8 cellular contexts compared by ENCODE assay signal in genomic region chr19:7869910-7870511, GRCh38. TPM values are rescaled to one million over a fixed set of nuclear protein-coding genes. Genes with fewer than 3 reads are reported as not detected.
DNase-seq lines count a peak whose midpoint lies in the region; ATAC-seq and TF ChIP-seq lines count a peak whose summit lies in the region.

No MANE protein-coding gene starts in this region.

- H3K36me3 Mint-ChIP-seq in activated T-cell treated with anti-CD3 and anti-CD28 coated beads, Interleukin-2, amount 50 U/mL, for 24 hours (ENCODE audit: low read depth) = no peaks in the 10 kb centered on the region

- peaks cover 40% of the 10 kb centered on the region for H3K4me1 Mint-ChIP-seq in activated T-cell treated with anti-CD3 and anti-CD28 coated beads, Interleukin-2, amount 50 U/mL, for 24 hours (ENCODE audit: low read depth)

- peak; percentile 78 for DNase-seq in NCI-H226
- no peak for DNase-seq in activated T-cell treated with anti-CD3 and anti-CD28 coated beads, Interleukin-2, amount 50 U/mL, for 24 hours
- peak; percentile 26 for DNase-seq in germinal center (ENCODE audit: low spot score)
- peak; percentile 77 for DNase-seq in sciatic nerve (ENCODE audit: low spot score)
- no peak for DNase-seq in foreskin melanocyte
- no peak for DNase-seq in COR-L47 (lab: John Stamatoyannopoulos, UW)

- peaks cover 50% of the 10 kb centered on the region for H3K27me3 Mint-ChIP-seq in activated T-cell treated with anti-CD3 and anti-CD28 coated beads, Interleukin-2, amount 50 U/mL, for 24 hours

- intact Hi-C loops in sciatic nerve (cut with DNase I) = no loop called here

- H3K27ac Mint-ChIP-seq in activated T-cell treated with anti-CD3 and anti-CD28 coated beads, Interleukin-2, amount 50 U/mL, for 24 hours = no peak overlapping the region

- H3K4me3 Mint-ChIP-seq in activated T-cell treated with anti-CD3 and anti-CD28 coated beads, Interleukin-2, amount 50 U/mL, for 24 hours = peak overlapping the region; percentile 43

- no peak for TF ChIP-seq POLR2A in GM18505 (IDR thresholded peaks at IDR 0.05; ENCODE audit: borderline replicate concordance, extremely low read depth, insufficient read depth, insufficient read length)

- ATAC-seq in GM18505 (IDR thresholded peaks at IDR 0.05; ENCODE audit: unreplicated experiment) (peak; percentile 9), sciatic nerve (peak; percentile 3), HG02885 (IDR thresholded peaks at IDR 0.05; ENCODE audit: poor library complexity, unreplicated experiment) (no peak)

- H3K9me3 Mint-ChIP-seq in activated T-cell treated with anti-CD3 and anti-CD28 coated beads, Interleukin-2, amount 50 U/mL, for 24 hours = no peaks in the 10 kb centered on the region

RNA-seq across cellular contexts. Expression of gene PRR36, which starts 4.2 kb away (rescaled TPM):
- total RNA-seq in sciatic nerve = 0.09 TPM

RNA-seq across cellular contexts. Expression of gene LRRC8E, which starts 18.3 kb away (rescaled TPM):
- total RNA-seq in sciatic nerve = 0.09 TPM

RNA-seq across cellular contexts. Expression of gene MAP2K7, which starts 33.7 kb away (rescaled TPM):
- 34.0 TPM for total RNA-seq in sciatic nerve

RNA-seq across cellular contexts. Expression of gene EVI5L, which starts 40.0 kb away (rescaled TPM):
- 14.2 TPM for total RNA-seq in sciatic nerve

RNA-seq across cellular contexts. Expression of gene TGFBR3L, which starts 44.6 kb away (rescaled TPM):
- total RNA-seq in sciatic nerve = not detected

Comparison
In these comparisons a context has a peak if more than half of its experiments do, and no peak if none do; other contexts are left out.
1. DNase-seq: peak in NCI-H226 (single experiment), germinal center (single experiment) and sciatic nerve (single experiment); none in activated T-cell treated with anti-CD3 and anti-CD28 coated beads, Interleukin-2, amount 50 U/mL, for 24 hours (single experiment), foreskin melanocyte (single experiment) and COR-L47 (single experiment).